1 cellular context compared by ENCODE assay signal in genomic region chr21:29568020-29568419, GRCh38.
TF ChIP-seq lines count a peak whose summit lies in the region.

No MANE protein-coding gene starts in this region.

TF ChIP-seq in K562, 482 proteins besides CTCF, POLR2A, EP300 and RAD21 (continued from another document):
- TF ChIP-seq CUX1 (CRISPR knock-in tag; IDR thresholded peaks at IDR 0.05), result no peak
- no peak for TF ChIP-seq TRIM28 (IDR thresholded peaks at IDR 0.05)
- TF ChIP-seq IRF2 (CRISPR knock-in tag; IDR thresholded peaks at IDR 0.05), result no peak
